8 cellular contexts compared by ENCODE assay signal in genomic region chr2:54572262-54572635, GRCh38.
DNase-seq lines count a peak whose midpoint lies in the region; ATAC-seq and TF ChIP-seq lines count a peak whose summit lies in the region.

No MANE protein-coding gene starts in this region.

- no peak for TF ChIP-seq CTCF in WI38 (IDR thresholded peaks at IDR 0.05; ENCODE audit: low read depth, low read length)
- TF ChIP-seq CTCF in WERI-Rb-1 (IDR thresholded peaks at IDR 0.05; ENCODE audit: low read depth, low read length), result no peak

- H3K4me3 ChIP-seq in WI38 (ENCODE audit: low read depth, low read length) (peak overlapping the region; percentile 39), skeletal muscle cell (ENCODE audit: low read depth, low read length) (no peak overlapping the region), WERI-Rb-1 (ENCODE audit: low read depth, low read length) (no peak overlapping the region)

- H3K36me3 ChIP-seq in WERI-Rb-1, result peaks cover 27% of the 10 kb centered on the region

- H3K9me3 ChIP-seq in WERI-Rb-1 (ENCODE audit: severe bottlenecking), result no peaks in the 10 kb centered on the region

- H3K27ac ChIP-seq in WERI-Rb-1, result no peak overlapping the region

- peak; percentile 65 for DNase-seq in AG08396 (ENCODE audit: low spot score)
- peak; percentile 79 for DNase-seq in glomerular visceral epithelial cell (ENCODE audit: extremely low spot score)
- peak; percentile 80 for DNase-seq in skeletal muscle cell (ENCODE audit: low read depth)
- DNase-seq in GF-D8 (lab: John Stamatoyannopoulos, UW), result no peak
- DNase-seq in WERI-Rb-1, result no peak

- H3K27me3 ChIP-seq in WERI-Rb-1 (ENCODE audit: insufficient read depth, low read depth, severe bottlenecking), result no peaks in the 10 kb centered on the region

- peak; percentile 27 for ATAC-seq in HG03103 (IDR thresholded peaks at IDR 0.05; ENCODE audit: low read depth, unreplicated experiment)
- no peak for ATAC-seq in GM19455 (IDR thresholded peaks at IDR 0.05; ENCODE audit: unreplicated experiment)

Comparison
In these comparisons a context has a peak if more than half of its experiments do, and no peak if none do; other contexts are left out.
1. DNase-seq: peak in AG08396 (single experiment), glomerular visceral epithelial cell (single experiment) and skeletal muscle cell (single experiment); none in GF-D8 (single experiment) and WERI-Rb-1 (single experiment).